In genomic region chr6:170082531-170083187, GRCh38 we compare ENCODE assay signal across 14 cellular contexts.
DNase-seq lines count a peak whose midpoint lies in the region; ATAC-seq and TF ChIP-seq lines count a peak whose summit lies in the region.
"Had no signal": no experiment of that assay in that cellular context is flagged by ENCODE, and none has a peak within 500 bp of the region (broad histone marks: within the 10 kb centered on the region; RNA-seq: fewer than 3 reads in every experiment).

No MANE protein-coding gene starts in this region.

- no peak for DNase-seq in natural killer cell
- no peak for DNase-seq in BE2C
- DNase-seq in UCSD-AML1 (lab: John Stamatoyannopoulos, UW; ENCODE audit: unreplicated experiment): no peak
- DNase-seq in prostate gland (ENCODE audit: low spot score): no peak
- no peak for DNase-seq in middle frontal gyrus (ENCODE audit: extremely low spot score, low spot score)
- DNase-seq: activated CD4-positive, alpha-beta T cell treated with anti-CD3 and anti-CD28 coated beads, Interleukin-2, amount 50 U/mL, for 4 hours; colonic mucosa; NCI-H1436; substantia nigra had no signal

- H3K4me1 ChIP-seq in BLaER1 treated with 17β-estradiol and CSF1 and Interleukin-3, amounts not matched to agents 10 nM and 100 nM: peaks cover 8 to 22% (median 14%) of the 10 kb centered on the region in 10 experiments
- H3K4me1 ChIP-seq in Loucy (ENCODE audit: insufficient read depth, low read length, poor library complexity, severe bottlenecking) (peaks cover 23% of the 10 kb centered on the region), BE2C (no peaks in the 10 kb centered on the region), prostate gland (replicated peaks) (no peaks in the 10 kb centered on the region)
- H3K4me1 ChIP-seq: colonic mucosa had no signal

- no peak for TF ChIP-seq CTCF in Loucy (conservative IDR thresholded peaks at IDR 0.05; ENCODE audit: low read length)
- TF ChIP-seq CTCF in natural killer cell (IDR thresholded peaks at IDR 0.05): no peak
- no peak for TF ChIP-seq CTCF in BE2C (IDR thresholded peaks at IDR 0.05; ENCODE audit: low read depth, low read length)
- TF ChIP-seq CTCF in prostate gland (IDR thresholded peaks at IDR 0.05): no peak

- no peak overlapping the region for H3K27ac ChIP-seq in BLaER1 treated with 17β-estradiol and CSF1 and Interleukin-3, amounts not matched to agents 10 nM and 100 nM
- no peak overlapping the region for H3K27ac ChIP-seq in prostate gland
- H3K27ac ChIP-seq: colonic mucosa had no signal

- H3K27me3 ChIP-seq in BLaER1 treated with 17β-estradiol and CSF1 and Interleukin-3, amounts not matched to agents 10 nM and 100 nM: peaks cover 0 to 9% (median 0%) of the 10 kb centered on the region in 11 experiments; a peak in 1 of 22 replicates
- H3K27me3 ChIP-seq in Loucy (ENCODE audit: insufficient read depth, low read length, poor library complexity, severe bottlenecking): no peaks in the 10 kb centered on the region
- no peaks in the 10 kb centered on the region for H3K27me3 ChIP-seq in BE2C
- H3K27me3 ChIP-seq in prostate gland (replicated peaks; ENCODE audit: insufficient read depth): no peaks in the 10 kb centered on the region
- H3K27me3 ChIP-seq: colonic mucosa had no signal

- H3K4me2 ChIP-seq in BLaER1 treated with 17β-estradiol and CSF1 and Interleukin-3, amounts not matched to agents 10 nM and 100 nM: peak overlapping the region in 10 of 11 experiments; percentile 5 to 44 (median 28); a peak in 13 of 22 replicates
- H3K4me2 ChIP-seq in Loucy (ENCODE audit: low read depth, low read length, poor library complexity, severe bottlenecking): peak overlapping the region; percentile 39

- H3K79me2 ChIP-seq in Loucy (ENCODE audit: insufficient read depth, low read length): no peaks in the 10 kb centered on the region

- ATAC-seq in activated T-helper 17 cell treated with anti-CD3 and anti-CD28 coated beads, Interleukin-2, amount 50 U/mL, for 72 hours (replicated peaks): peak; percentile 62
- peak in 2 of 3 donors; percentile 28 to 34 for ATAC-seq in natural killer cell
- ATAC-seq: HCT116 had no signal

- H3F3A ChIP-seq in Loucy (ENCODE audit: low read depth): no peaks in the 10 kb centered on the region

- peak overlapping the region; percentile 77 for H2AFZ ChIP-seq in Loucy (ENCODE audit: low read length)

- no peaks in the 10 kb centered on the region for H4K20me1 ChIP-seq in BLaER1 treated with 17β-estradiol and CSF1 and Interleukin-3, amounts not matched to agents 10 nM and 100 nM
- H4K20me1 ChIP-seq in Loucy (ENCODE audit: insufficient read depth, low read length, poor library complexity, severe bottlenecking): no peaks in the 10 kb centered on the region

- H3K4me1 Mint-ChIP-seq in activated T-helper 17 cell treated with anti-CD3 and anti-CD28 coated beads, Interleukin-2, amount 50 U/mL, for 72 hours: peaks cover 4% of the 10 kb centered on the region
- H3K4me1 Mint-ChIP-seq in natural killer cell: peaks cover 28 to 32% of the 10 kb centered on the region in 2 donors

- H3K9me3 Mint-ChIP-seq in activated T-helper 17 cell treated with anti-CD3 and anti-CD28 coated beads, Interleukin-2, amount 50 U/mL, for 72 hours: peaks cover 4% of the 10 kb centered on the region
- H3K9me3 Mint-ChIP-seq in natural killer cell: peaks cover 0 to 4% of the 10 kb centered on the region in 2 donors
- H3K9me3 Mint-ChIP-seq: CD4-positive, alpha-beta T cell had no signal

- H3K36me3 ChIP-seq in BLaER1 treated with 17β-estradiol and CSF1 and Interleukin-3, amounts not matched to agents 10 nM and 100 nM: no peaks in the 10 kb centered on the region
- H3K36me3 ChIP-seq in Loucy (ENCODE audit: insufficient read depth, low read length): no peaks in the 10 kb centered on the region
- no peaks in the 10 kb centered on the region for H3K36me3 ChIP-seq in BE2C
- no peaks in the 10 kb centered on the region for H3K36me3 ChIP-seq in prostate gland
- H3K36me3 ChIP-seq: colonic mucosa had no signal

- no peak overlapping the region for H3K9ac ChIP-seq in BLaER1 treated with 17β-estradiol and CSF1 and Interleukin-3, amounts not matched to agents 10 nM and 100 nM
- peak overlapping the region; percentile 47 for H3K9ac ChIP-seq in Loucy (ENCODE audit: low read depth, low read length, poor library complexity, severe bottlenecking)

- H3K27ac Mint-ChIP-seq in activated T-helper 17 cell treated with anti-CD3 and anti-CD28 coated beads, Interleukin-2, amount 50 U/mL, for 72 hours: no peak overlapping the region
- no peak overlapping the region for H3K27ac Mint-ChIP-seq in natural killer cell
- H3K27ac Mint-ChIP-seq: CD4-positive, alpha-beta T cell had no signal

- H3K9me2 ChIP-seq in Loucy (replicated peaks; ENCODE audit: low read depth, low read length): no peaks in the 10 kb centered on the region

- H3K4me3 ChIP-seq in BLaER1 treated with 17β-estradiol and CSF1 and Interleukin-3, amounts not matched to agents 10 nM and 100 nM: no peak overlapping the region
- H3K4me3 ChIP-seq in Loucy (ENCODE audit: low read length, poor library complexity, severe bottlenecking): no peak overlapping the region
- no peak overlapping the region for H3K4me3 ChIP-seq in BE2C (ENCODE audit: low read depth, low read length)
- H3K4me3 ChIP-seq in prostate gland: no peak overlapping the region
- H3K4me3 ChIP-seq: colonic mucosa had no signal

- intact Hi-C loops in natural killer cell (cut with micrococcal nuclease): no loop called here
- intact Hi-C loops in prostate gland (cut with DNase I): no loop called here

- H3K36me3 Mint-ChIP-seq in activated T-helper 17 cell treated with anti-CD3 and anti-CD28 coated beads, Interleukin-2, amount 50 U/mL, for 72 hours (ENCODE audit: low read depth): no peaks in the 10 kb centered on the region
- H3K36me3 Mint-ChIP-seq in natural killer cell: no peaks in the 10 kb centered on the region

- H3K4me3 Mint-ChIP-seq in activated T-helper 17 cell treated with anti-CD3 and anti-CD28 coated beads, Interleukin-2, amount 50 U/mL, for 72 hours: no peak overlapping the region
- peak overlapping the region; percentile 21 for H3K4me3 Mint-ChIP-seq in natural killer cell
- H3K4me3 Mint-ChIP-seq: CD4-positive, alpha-beta T cell had no signal

- no peak for TF ChIP-seq POLR2A in prostate gland (IDR thresholded peaks at IDR 0.05)

- H3K9me3 ChIP-seq in BLaER1 treated with 17β-estradiol and CSF1 and Interleukin-3, amounts not matched to agents 10 nM and 100 nM (replicated peaks in 1 of 11): peaks cover 0 to 15% (median 8%) of the 10 kb centered on the region in 11 experiments; a peak in 7 of 22 replicates
- H3K9me3 ChIP-seq in Loucy (ENCODE audit: insufficient read depth, low read depth, low read length) (peaks cover 4% of the 10 kb centered on the region; the same call in 1 of the 2 replicates), BE2C (no peaks in the 10 kb centered on the region), prostate gland (no peaks in the 10 kb centered on the region)
- H3K9me3 ChIP-seq: colonic mucosa had no signal

- WGBS in prostate gland: 89% methylated on average over 12 of the region's 12 CpGs

- peaks cover 3% of the 10 kb centered on the region for H3K27me3 Mint-ChIP-seq in activated T-helper 17 cell treated with anti-CD3 and anti-CD28 coated beads, Interleukin-2, amount 50 U/mL, for 72 hours
- peaks cover 7 to 18% of the 10 kb centered on the region in 2 donors for H3K27me3 Mint-ChIP-seq in natural killer cell (ENCODE audit: low read depth in 2 of 2)
- H3K27me3 Mint-ChIP-seq: CD4-positive, alpha-beta T cell had no signal
